19 cellular contexts compared by ENCODE assay signal in the genomic region with DNA sequence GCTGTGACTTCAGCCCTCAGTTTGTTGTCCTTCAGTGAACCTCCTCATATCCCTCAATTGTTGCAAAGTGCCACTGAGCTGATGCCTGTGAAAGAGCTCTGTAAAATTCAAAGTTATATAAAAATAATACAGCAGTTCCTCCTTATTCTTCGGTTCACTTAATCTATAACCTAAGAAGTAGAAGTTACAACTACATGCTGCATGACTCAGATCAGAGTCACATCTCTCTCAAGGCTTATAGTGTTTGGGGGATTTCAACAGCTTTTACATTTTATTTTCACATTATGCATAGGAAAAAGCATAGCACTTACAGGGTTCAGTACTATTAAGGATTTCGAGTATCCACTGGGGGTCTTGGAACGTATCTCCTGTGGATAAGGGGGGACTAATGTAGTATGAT. TPM values are rescaled to one million over a fixed set of nuclear protein-coding genes. Genes with fewer than 3 reads are reported as not detected.
DNase-seq lines count a peak whose midpoint lies in the region; ATAC-seq and TF ChIP-seq lines count a peak whose summit lies in the region.
"Had no signal": no experiment of that assay in that cellular context is flagged by ENCODE, and none has a peak within 500 bp of the region (broad histone marks: within the 10 kb centered on the region; RNA-seq: fewer than 3 reads in every experiment).

No MANE protein-coding gene starts in this region.

- in situ Hi-C loops in astrocyte of the spinal cord (cut with HindIII; ENCODE audit: low sequenced_read_pairs) = no loop called here

- no peaks in the 10 kb centered on the region for H3K36me3 Mint-ChIP-seq in endothelial cell (ENCODE audit: low read depth, unreplicated experiment)
- H3K36me3 Mint-ChIP-seq: CD14-positive monocyte had no signal

- no peaks in the 10 kb centered on the region for H3K9me3 Mint-ChIP-seq in endothelial cell (ENCODE audit: unreplicated experiment)

- peak; percentile 25 for DNase-seq in Daoy (ENCODE audit: low read depth)
- peak; percentile 69 for DNase-seq in astrocyte of the spinal cord (ENCODE audit: low read depth, low spot score)
- DNase-seq in kidney glomerular epithelial cell (lab: John Stamatoyannopoulos, UW) = peak; percentile 39
- DNase-seq in endothelial cell (ENCODE audit: low spot score) = no peak
- DNase-seq: activated CD8-positive, alpha-beta memory T cell treated with anti-CD3 and anti-CD28 coated beads, Interleukin-2, amount 50 U/mL, for 4 hours; adrenal gland; DND-41; hypothalamus; Kasumi-1; NCI-H187; NCI-H524 treated with DMSO at 0.1 percent for 48 hours; SW 1271 had no signal

- no peak overlapping the region for H3K4me3 ChIP-seq in astrocyte of the spinal cord (ENCODE audit: low read depth, low read length)
- H3K4me3 ChIP-seq: adrenal gland, pancreas had no signal

- peak; percentile 28 for ATAC-seq in HG02610 (IDR thresholded peaks at IDR 0.05; ENCODE audit: unreplicated experiment)
- no peak for ATAC-seq in GM21526 (IDR thresholded peaks at IDR 0.05; ENCODE audit: low FRiP score, unreplicated experiment)
- ATAC-seq in GM21737 (IDR thresholded peaks at IDR 0.05; ENCODE audit: unreplicated experiment) = no peak
- ATAC-seq in GM18873 (IDR thresholded peaks at IDR 0.05; ENCODE audit: low FRiP score, unreplicated experiment) = no peak
- ATAC-seq: left lobe of liver, pancreas had no signal

- no peaks in the 10 kb centered on the region for H3K4me1 Mint-ChIP-seq in endothelial cell (ENCODE audit: unreplicated experiment)

- no peak overlapping the region for H3K27ac Mint-ChIP-seq in endothelial cell (ENCODE audit: unreplicated experiment)
- H3K27ac Mint-ChIP-seq: CD14-positive monocyte had no signal

- no peak overlapping the region for H3K4me3 Mint-ChIP-seq in endothelial cell (ENCODE audit: unreplicated experiment)
- H3K4me3 Mint-ChIP-seq: CD14-positive monocyte had no signal

- peaks cover 1% of the 10 kb centered on the region for H3K27me3 Mint-ChIP-seq in endothelial cell (ENCODE audit: unreplicated experiment)

- TF ChIP-seq CTCF in astrocyte of the spinal cord (IDR thresholded peaks at IDR 0.05; ENCODE audit: low read depth, low read length) (no peak), endothelial cell (IDR thresholded peaks at IDR 0.05; ENCODE audit: unreplicated experiment) (no peak)

RNA-seq across cellular contexts. Expression of a gene that starts 25.1 kb away (rescaled TPM):
- total RNA-seq in Daoy (2014; rRNA removed; shearing (Covaris generic)) = 5.5 and 6.4 TPM in 2 replicates
- total RNA-seq in endothelial cell (ENCODE audit: unreplicated experiment) = 33.7 TPM

RNA-seq across cellular contexts. Expression of a gene that starts 39.6 kb away (rescaled TPM):
- total RNA-seq in Daoy (2014; rRNA removed; shearing (Covaris generic)) = 44.1 and 49.9 TPM in 2 replicates
- total RNA-seq in endothelial cell (ENCODE audit: unreplicated experiment) = 10.1 TPM
